ENCODE assay signal across 16 cellular contexts in genomic region chr9:136100700-136101614, GRCh38. TPM values are rescaled to one million over a fixed set of nuclear protein-coding genes. Genes with fewer than 3 reads are reported as not detected.
DNase-seq lines count a peak whose midpoint lies in the region; ATAC-seq and TF ChIP-seq lines count a peak whose summit lies in the region.
"Had no signal": no experiment of that assay in that cellular context is flagged by ENCODE, and none has a peak within 500 bp of the region (broad histone marks: within the 10 kb centered on the region; RNA-seq: fewer than 3 reads in every experiment).

No MANE protein-coding gene starts in this region.

- DNase-seq in DMS53 (lab: John Stamatoyannopoulos, UW) (peak; percentile 91), NCI-H526 treated with DMSO at 0.1 percent for 48 hours (lab: John Stamatoyannopoulos, UW) (peak; percentile 26), iPS-NIHi11 (ENCODE audit: low spot score) (peak; percentile 87), dermis blood vessel endothelial cell (no peak)
- no peak for DNase-seq in stimulated activated naive CD8-positive, alpha-beta T cell treated with anti-CD3 and anti-CD28 coated beads, Interleukin-15, Interleukin-2, amounts not matched to agents 100 U/mL and 50 U/mL, for 24 hours
- DNase-seq: activated CD4-positive, alpha-beta memory T cell treated with anti-CD3 and anti-CD28 coated beads for 36 hours; anterior cingulate cortex; heart right ventricle; NCI-H226; Right ventricle myocardium superior; trophoblast cell had no signal

- peak; percentile 38; the same call in 1 of the 2 replicates for TF ChIP-seq EP300 in Ishikawa (IDR thresholded peaks at IDR 0.05; ENCODE audit: borderline replicate concordance)

- TF ChIP-seq RAD21 in Ishikawa (IDR thresholded peaks at IDR 0.05; ENCODE audit: low read depth), result no peak

- no peak for ATAC-seq in HG02571 (IDR thresholded peaks at IDR 0.05; ENCODE audit: unreplicated experiment)
- no peak for ATAC-seq in stimulated activated naive CD8-positive, alpha-beta T cell treated with anti-CD3 and anti-CD28 coated beads, Interleukin-15, Interleukin-2, amounts not matched to agents 100 U/mL and 50 U/mL, for 24 hours
- ATAC-seq: activated T-helper 17 cell treated with anti-CD3 and anti-CD28 coated beads, Interleukin-2, amount 50 U/mL, for 72 hours; heart right ventricle; left lobe of liver; natural killer cell treated with Interleukin-12 subunit alpha and Interleukin-12 subunit beta and Interleukin-15 and Interleukin-18, amount 100 ng/mL, for 72 hours had no signal

TF ChIP-seq in Ishikawa, 13 proteins besides CTCF, POLR2A, EP300 and RAD21:
- peak; percentile 85 for TF ChIP-seq TCF12 (IDR thresholded peaks at IDR 0.05; ENCODE audit: low read depth)
- TF ChIP-seq CEBPB (IDR thresholded peaks at IDR 0.05), result no peak
- TF ChIP-seq EGR1 (IDR thresholded peaks at IDR 0.05), result 0 out of 2 replicates have a peak, but pooled peaks have one; percentile 30
- no peak for TF ChIP-seq REST (IDR thresholded peaks at IDR 0.05; ENCODE audit: low read depth)
- TF ChIP-seq NFIC (IDR thresholded peaks at IDR 0.05), result peak; percentile 69

RNA-seq across cellular contexts. Expression of gene NACC2, which starts 5.9 kb away (rescaled TPM):
- total RNA-seq in dermis blood vessel endothelial cell, result 21.6 and 26.5 TPM in 2 replicates

RNA-seq across cellular contexts. Expression of gene TMEM250, which starts 17.7 kb away (rescaled TPM):
- total RNA-seq in dermis blood vessel endothelial cell, result 59.7 and 73.7 TPM in 2 replicates

Comparison
In these comparisons a context has a peak if more than half of its experiments do, and no peak if none do; other contexts are left out.
1. DNase-seq: peak in DMS53 (single experiment), NCI-H526 treated with DMSO at 0.1 percent for 48 hours (single experiment) and iPS-NIHi11 (single experiment); none in stimulated activated naive CD8-positive, alpha-beta T cell treated with anti-CD3 and anti-CD28 coated beads, Interleukin-15, Interleukin-2, amounts not matched to agents 100 U/mL and 50 U/mL, for 24 hours (single experiment) and dermis blood vessel endothelial cell (single experiment).